Comparison of ENCODE assay signal across 8 cellular contexts in genomic region chr6:41781302-41781711, GRCh38. TPM values are rescaled to one million over a fixed set of nuclear protein-coding genes. Genes with fewer than 3 reads are reported as not detected.
DNase-seq lines count a peak whose midpoint lies in the region; ATAC-seq, FAIRE-seq and TF ChIP-seq lines count a peak whose summit lies in the region.

No MANE protein-coding gene starts in this region.

- H2AFZ ChIP-seq in Loucy (ENCODE audit: low read length), result peak overlapping the region; percentile 59

- no peak for TF ChIP-seq POLR2A in A549 (IDR thresholded peaks at IDR 0.05; ENCODE audit: low read length)
- TF ChIP-seq POLR2A in GM12891 (IDR thresholded peaks at IDR 0.05; ENCODE audit: low read depth, low read length), result no peak

- H3K4me3 ChIP-seq in A549 (peak overlapping the region; percentile 75), Loucy (ENCODE audit: low read length, poor library complexity, severe bottlenecking) (peak overlapping the region; percentile 91), mucosa of descending colon (no peak overlapping the region), aorta (ENCODE audit: low read length in 2 of 2) (no peak overlapping the region)

- H3K27me3 ChIP-seq in Loucy (ENCODE audit: insufficient read depth, low read length, poor library complexity, severe bottlenecking) (no peaks in the 10 kb centered on the region), aorta (ENCODE audit: control insufficient read depth in 1 of 2, insufficient read depth in 2 of 2, low read length in 1 of 2) (no peaks in the 10 kb centered on the region)

- no peak for TF ChIP-seq EP300 in A549 (IDR thresholded peaks at IDR 0.05)

- H3K9ac ChIP-seq in Loucy (ENCODE audit: low read depth, low read length, poor library complexity, severe bottlenecking), result peak overlapping the region; percentile 73

- no peaks in the 10 kb centered on the region for H3K9me3 ChIP-seq in A549
- H3K9me3 ChIP-seq in Loucy (ENCODE audit: insufficient read depth, low read depth, low read length), result no peaks in the 10 kb centered on the region
- H3K9me3 ChIP-seq in mucosa of descending colon, result no peaks in the 10 kb centered on the region
- H3K9me3 ChIP-seq in aorta (ENCODE audit: control insufficient read depth, low read length), result no peaks in the 10 kb centered on the region

- H4K20me1 ChIP-seq in Loucy (ENCODE audit: insufficient read depth, low read length, poor library complexity, severe bottlenecking), result peaks cover 10% of the 10 kb centered on the region

- DNase-seq in A549 (ENCODE audit: low read depth in 1 of 2, low spot score in 1 of 2) (no peak), mucosa of descending colon (peak in 2 of 3 donors; percentile 57 to 65), GM12891 (ENCODE audit: insufficient read length, low spot score) (no peak), 8988T (no peak), aorta (no peak)
- no peak for DNase-seq in stimulated activated CD4-positive, alpha-beta T cell treated with anti-CD3 and anti-CD28 coated beads, Interleukin-4, amount 100 ng/mL, for 4 hours

- WGBS in A549 (ENCODE audit: missing lambda C conversion rate), result 34% methylated on average over 3 of the region's 3 CpGs
- 10 to 13% methylated on average over 3 of the region's 3 CpGs for WGBS in aorta, 2 donors

- peaks cover 1% of the 10 kb centered on the region for H3K27me3 Mint-ChIP-seq in dendritic cell treated with granulocyte-macrophage colony-stimulating factor and Interleukin-4, amounts not matched to agents 40 ng/mL and 50 ng/mL, for 4 days

- intact Hi-C loops in dendritic cell treated with granulocyte-macrophage colony-stimulating factor and Interleukin-4, amounts not matched to agents 40 ng/mL and 50 ng/mL, for 4 days (cut with micrococcal nuclease), result loop anchor here (5.0 kb wide), 1 partner anchor 161 kb away; the partner anchor contains the start of gene CCND3
- intact Hi-C loops in mucosa of descending colon (cut with DNase I, micrococcal nuclease), result loop anchor here in 1 of 2 donors (10.0 kb wide), 1 partner anchor 263 kb away; no protein-coding TSS in a partner anchor
- intact Hi-C loops in aorta (cut with DNase I), result loop anchor here (2.0 to 10.0 kb wide), 6 partner anchors 47 to 783 kb away; partner anchors contain the start of genes TFEB (in 1 of the 2), UBR2 (in 1 of the 2) and USP49 (in 1 of the 2)

- peak overlapping the region; percentile 4 for H3K4me3 Mint-ChIP-seq in dendritic cell treated with granulocyte-macrophage colony-stimulating factor and Interleukin-4, amounts not matched to agents 40 ng/mL and 50 ng/mL, for 4 days

- H3K4me1 ChIP-seq in A549, result peaks cover 21% of the 10 kb centered on the region
- peaks cover 31% of the 10 kb centered on the region for H3K4me1 ChIP-seq in Loucy (ENCODE audit: insufficient read depth, low read length, poor library complexity, severe bottlenecking)
- H3K4me1 ChIP-seq in mucosa of descending colon (ENCODE audit: low read depth), result peaks cover 29% of the 10 kb centered on the region
- H3K4me1 ChIP-seq in aorta (ENCODE audit: control insufficient read depth in 1 of 2, insufficient read depth in 2 of 2, low read length in 2 of 2), result no peaks in the 10 kb centered on the region

- peaks cover 19% of the 10 kb centered on the region for H3K79me2 ChIP-seq in Loucy (ENCODE audit: insufficient read depth, low read length)

- peak overlapping the region; percentile 74 for H3K27ac Mint-ChIP-seq in dendritic cell treated with granulocyte-macrophage colony-stimulating factor and Interleukin-4, amounts not matched to agents 40 ng/mL and 50 ng/mL, for 4 days

- H3K36me3 ChIP-seq in Loucy (ENCODE audit: insufficient read depth, low read length) (no peaks in the 10 kb centered on the region), mucosa of descending colon (ENCODE audit: low read depth) (no peaks in the 10 kb centered on the region), aorta (ENCODE audit: control insufficient read depth in 1 of 2, insufficient read depth in 2 of 2, low read length in 1 of 2) (no peaks in the 10 kb centered on the region)

- FAIRE-seq in A549 (lab: Jason Lieb, UNC) (no peak), GM12891 (lab: Jason Lieb, UNC) (no peak)

- H3K9me3 Mint-ChIP-seq in dendritic cell treated with granulocyte-macrophage colony-stimulating factor and Interleukin-4, amounts not matched to agents 40 ng/mL and 50 ng/mL, for 4 days, result no peaks in the 10 kb centered on the region

- TF ChIP-seq CTCF in A549 (IDR thresholded peaks at IDR 0.05), result no peak
- no peak for TF ChIP-seq CTCF in Loucy (conservative IDR thresholded peaks at IDR 0.05; ENCODE audit: low read length)
- no peak for TF ChIP-seq CTCF in mucosa of descending colon (IDR thresholded peaks at IDR 0.05)

- H3K27ac ChIP-seq in A549 (peak overlapping the region; percentile 86 to 89), aorta (ENCODE audit: low read depth in 1 of 2, low read length in 2 of 2) (no peak overlapping the region)

- ATAC-seq in A549 (no peak; a peak in 1 of 6 replicates), mucosa of descending colon (peak; percentile 30), aorta (ENCODE audit: low FRiP score) (no peak)

- POLR2A ChIA-PET in A549 (lab: Yijun Ruan, JAX), result interaction anchor here (1.4 kb wide), 1 partner anchor 48 kb away, joined by 5 read pairs; no protein-coding TSS in a partner anchor

- CTCF ChIA-PET in A549 (lab: Yijun Ruan, JAX), result interaction anchor here (1.3 to 8.9 kb wide), 4 partner anchors 75 to 263 kb away, joined by 4 to 111 read pairs (median 5); no protein-coding TSS in a partner anchor

- H3K9me2 ChIP-seq in Loucy (replicated peaks; ENCODE audit: low read depth, low read length), result no peaks in the 10 kb centered on the region

- no peak for TF ChIP-seq RAD21 in A549 (conservative IDR thresholded peaks at IDR 0.05 in 1 of 2, IDR thresholded peaks at IDR 0.05 in 1 of 2)

- peak overlapping the region; percentile 99 for H3K4me2 ChIP-seq in A549
- peak overlapping the region; percentile 97 for H3K4me2 ChIP-seq in Loucy (ENCODE audit: low read depth, low read length, poor library complexity, severe bottlenecking)

- H3K4me1 Mint-ChIP-seq in dendritic cell treated with granulocyte-macrophage colony-stimulating factor and Interleukin-4, amounts not matched to agents 40 ng/mL and 50 ng/mL, for 4 days (ENCODE audit: low read depth), result peaks cover 75% of the 10 kb centered on the region

- no peaks in the 10 kb centered on the region for H3F3A ChIP-seq in Loucy (ENCODE audit: low read depth)

- peaks cover 27% of the 10 kb centered on the region for H3K36me3 Mint-ChIP-seq in dendritic cell treated with granulocyte-macrophage colony-stimulating factor and Interleukin-4, amounts not matched to agents 40 ng/mL and 50 ng/mL, for 4 days (ENCODE audit: low read depth)

TF ChIP-seq in A549, 52 proteins besides CTCF, POLR2A, EP300 and RAD21:
- TF ChIP-seq MAZ (IDR thresholded peaks at IDR 0.05; ENCODE audit: borderline replicate concordance, low read depth, low read length), result no peak
TF ChIP-seq in A549: peak in this region for 0.

TF ChIP-seq in GM12891, 5 proteins besides CTCF, POLR2A, EP300 and RAD21:
- no peak for TF ChIP-seq TAF1 (IDR thresholded peaks at IDR 0.05; ENCODE audit: low read depth, low read length)

RNA-seq across cellular contexts. Expression of gene PRICKLE4, which starts 0.7 kb away (rescaled TPM):
- polyA plus RNA-seq in A549 (2011; rRNA removed) (0.32 and 0.34 TPM in 2 replicates), A549 (2017; fragmentation: RNase III; extraction: RNeasy Plus Mini Kit Qiagen cat#74134 plus additional on column Dnase treatment) (0.95 to 1.6 TPM (median 1.5 TPM) in 3 replicates), aorta (1 to 10 TPM in 1 of 2 donors, under 1 TPM in 1; 0.61 to 1.5 TPM)
- 1.1 and 1.9 TPM in 2 replicates for polyA plus RNA-seq in A549 (2012; cell fraction: cytosol; rRNA removed)
- 19.2 and 23.2 TPM in 2 replicates for polyA plus RNA-seq in A549 (2012; cell fraction: nucleus; rRNA removed)
- not detected in 2 replicates for polyA minus RNA-seq in A549 (2011; rRNA and poly(A)+ RNA removed)
- total RNA-seq in mucosa of descending colon (1 to 10 TPM; 2.7 to 6.7 (median 6.1) TPM), aorta (1 to 10 TPM; 3.5 to 8.8 TPM)
- not detected for polyA plus RNA-seq in GM12891 (2012; ENCODE audit: low read depth, missing spikeins)

RNA-seq across cellular contexts. Expression of gene FRS3, which starts 1.6 kb away (rescaled TPM):
- 1.9 TPM in 2 replicates for polyA plus RNA-seq in A549 (2011; rRNA removed)
- 4.6 and 5.4 TPM in 2 replicates for polyA plus RNA-seq in A549 (2012; cell fraction: cytosol; rRNA removed)
- polyA plus RNA-seq in A549 (2012; cell fraction: nucleus; rRNA removed), result 8.7 and 9.2 TPM in 2 replicates
- 1.7 to 2.0 TPM (median 2.0 TPM) in 3 replicates for polyA plus RNA-seq in A549 (2017; fragmentation: RNase III; extraction: RNeasy Plus Mini Kit Qiagen cat#74134 plus additional on column Dnase treatment)
- 1.2 and 2.0 TPM in 2 replicates for polyA minus RNA-seq in A549 (2011; rRNA and poly(A)+ RNA removed)
- 1 to 10 TPM; 3.6 to 7.9 (median 4.6) TPM for total RNA-seq in mucosa of descending colon
- 0.74 TPM for polyA plus RNA-seq in GM12891 (2012; ENCODE audit: low read depth, missing spikeins)
- total RNA-seq in aorta, result 1 to 10 TPM; 3.7 to 5.4 TPM
- polyA plus RNA-seq in aorta, result 10 to 100 TPM in 1 of 2 donors, 1 to 10 TPM in 1; 1.0 to 16.2 TPM

RNA-seq across cellular contexts. Expression of gene TOMM6, which starts 6.2 kb away (rescaled TPM):
- polyA plus RNA-seq in A549 (2011; rRNA removed), result 217 and 262 TPM in 2 replicates
- 300 and 345 TPM in 2 replicates for polyA plus RNA-seq in A549 (2012; cell fraction: cytosol; rRNA removed)
- polyA plus RNA-seq in A549 (2012; cell fraction: nucleus; rRNA removed), result 92.7 and 202 TPM in 2 replicates
- polyA plus RNA-seq in A549 (2017; fragmentation: RNase III; extraction: RNeasy Plus Mini Kit Qiagen cat#74134 plus additional on column Dnase treatment), result 252 to 261 TPM (median 254 TPM) in 3 replicates
- 54.2 and 55.6 TPM in 2 replicates for polyA minus RNA-seq in A549 (2011; rRNA and poly(A)+ RNA removed)
- total RNA-seq in mucosa of descending colon, result 100 to 1,000 TPM in 1 of 3 donors, 10 to 100 TPM in 2; 96.9 to 116 (median 96.9) TPM
- 436 TPM for polyA plus RNA-seq in GM12891 (2012; ENCODE audit: low read depth, missing spikeins)
- total RNA-seq in aorta, result 10 to 100 TPM; 74.8 to 75.5 TPM
- polyA plus RNA-seq in aorta, result 100 to 1,000 TPM; 213 to 236 TPM

RNA-seq across cellular contexts. Expression of gene PGC, which starts 34.1 kb away (rescaled TPM):
- polyA plus RNA-seq in A549 (2011; rRNA removed) (not detected in 2 replicates), A549 (2017; fragmentation: RNase III; extraction: RNeasy Plus Mini Kit Qiagen cat#74134 plus additional on column Dnase treatment) (not detected in 3 replicates), aorta (1 to 10 TPM; 1.1 to 2.5 TPM)
- 0.04 TPM in 1 of 2 replicates, not detected in the other for polyA plus RNA-seq in A549 (2012; cell fraction: cytosol; rRNA removed)
- not detected in 2 replicates for polyA plus RNA-seq in A549 (2012; cell fraction: nucleus; rRNA removed)
- 0.21 TPM in 1 of 2 replicates, not detected in the other for polyA minus RNA-seq in A549 (2011; rRNA and poly(A)+ RNA removed)
- total RNA-seq in mucosa of descending colon (not detected), aorta (under 1 TPM; 0.33 to 0.65 TPM)
- not detected for polyA plus RNA-seq in GM12891 (2012; ENCODE audit: low read depth, missing spikeins)

RNA-seq across cellular contexts. Expression of gene TFEB, which starts 45.9 kb away (rescaled TPM):
- 2.9 and 3.1 TPM in 2 replicates for polyA plus RNA-seq in A549 (2011; rRNA removed)
- 2.8 and 5.0 TPM in 2 replicates for polyA plus RNA-seq in A549 (2012; cell fraction: cytosol; rRNA removed)
- polyA plus RNA-seq in A549 (2012; cell fraction: nucleus; rRNA removed), result 5.0 and 7.6 TPM in 2 replicates
- polyA plus RNA-seq in A549 (2017; fragmentation: RNase III; extraction: RNeasy Plus Mini Kit Qiagen cat#74134 plus additional on column Dnase treatment), result 4.3 to 6.1 TPM (median 4.5 TPM) in 3 replicates
- polyA minus RNA-seq in A549 (2011; rRNA and poly(A)+ RNA removed), result 5.3 and 9.9 TPM in 2 replicates
- total RNA-seq in mucosa of descending colon, result 10 to 100 TPM; 35.2 to 44.5 (median 40.2) TPM
- 54.8 TPM for polyA plus RNA-seq in GM12891 (2012; ENCODE audit: low read depth, missing spikeins)
- 10 to 100 TPM; 22.2 to 32.1 TPM for total RNA-seq in aorta
- 10 to 100 TPM in 1 of 2 donors, 1 to 10 TPM in 1; 7.3 to 20.9 TPM for polyA plus RNA-seq in aorta

Comparison
In these comparisons a context has a peak if more than half of its experiments do, and no peak if none do; other contexts are left out.
1. DNase-seq: peak in mucosa of descending colon (2 of 3); none in A549 (0 of 2), GM12891 (single experiment), 8988T (single experiment), stimulated activated CD4-positive, alpha-beta T cell treated with anti-CD3 and anti-CD28 coated beads, Interleukin-4, amount 100 ng/mL, for 4 hours (0 of 2) and aorta (0 of 2).
2. H3K27ac ChIP-seq: peak in A549 (2 of 2); none in aorta (0 of 2).
3. H3K4me3 ChIP-seq: peak in A549 (single experiment) and Loucy (single experiment); none in mucosa of descending colon (single experiment) and aorta (0 of 2).